ENCODE assay signal across 1 cellular context in genomic region chrX:153794897-153795816, GRCh38.
TF ChIP-seq lines count a peak whose summit lies in the region.

No MANE protein-coding gene starts in this region.

TF ChIP-seq in HepG2, 621 proteins besides CTCF, POLR2A, EP300 and RAD21 (continued from another document):
- no peak for TF ChIP-seq LRRFIP1 (CRISPR knock-in tag; conservative IDR thresholded peaks at IDR 0.05)
- no peak for TF ChIP-seq ZNF367 (CRISPR knock-in tag; IDR thresholded peaks at IDR 0.05; ENCODE audit: borderline replicate concordance)
- TF ChIP-seq, protein P1, sequence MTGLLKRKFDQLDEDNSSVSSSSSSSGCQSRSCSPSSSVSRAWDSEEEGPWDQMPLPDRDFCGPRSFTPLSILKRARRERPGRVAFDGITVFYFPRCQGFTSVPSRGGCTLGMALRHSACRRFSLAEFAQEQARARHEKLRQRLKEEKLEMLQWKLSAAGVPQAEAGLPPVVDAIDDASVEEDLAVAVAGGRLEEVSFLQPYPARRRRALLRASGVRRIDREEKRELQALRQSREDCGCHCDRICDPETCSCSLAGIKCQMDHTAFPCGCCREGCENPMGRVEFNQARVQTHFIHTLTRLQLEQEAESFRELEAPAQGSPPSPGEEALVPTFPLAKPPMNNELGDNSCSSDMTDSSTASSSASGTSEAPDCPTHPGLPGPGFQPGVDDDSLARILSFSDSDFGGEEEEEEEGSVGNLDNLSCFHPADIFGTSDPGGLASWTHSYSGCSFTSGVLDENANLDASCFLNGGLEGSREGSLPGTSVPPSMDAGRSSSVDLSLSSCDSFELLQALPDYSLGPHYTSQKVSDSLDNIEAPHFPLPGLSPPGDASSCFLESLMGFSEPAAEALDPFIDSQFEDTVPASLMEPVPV (CRISPR knock-in tag; IDR thresholded peaks at IDR 0.05): 0 out of 2 replicates have a peak, but pooled peaks have one; percentile 61
- TF ChIP-seq ZBTB21 (CRISPR knock-in tag; IDR thresholded peaks at IDR 0.05): no peak
- TF ChIP-seq STAG1 (CRISPR knock-in tag; IDR thresholded peaks at IDR 0.05): no peak
- TF ChIP-seq IRX3 (CRISPR knock-in tag; IDR thresholded peaks at IDR 0.05; ENCODE audit: borderline replicate concordance, low read depth): 0 out of 2 replicates have a peak, but pooled peaks have one; percentile 5
- no peak for TF ChIP-seq ZNF784 (CRISPR knock-in tag; IDR thresholded peaks at IDR 0.05; ENCODE audit: borderline replicate concordance)
- TF ChIP-seq, protein P2, sequence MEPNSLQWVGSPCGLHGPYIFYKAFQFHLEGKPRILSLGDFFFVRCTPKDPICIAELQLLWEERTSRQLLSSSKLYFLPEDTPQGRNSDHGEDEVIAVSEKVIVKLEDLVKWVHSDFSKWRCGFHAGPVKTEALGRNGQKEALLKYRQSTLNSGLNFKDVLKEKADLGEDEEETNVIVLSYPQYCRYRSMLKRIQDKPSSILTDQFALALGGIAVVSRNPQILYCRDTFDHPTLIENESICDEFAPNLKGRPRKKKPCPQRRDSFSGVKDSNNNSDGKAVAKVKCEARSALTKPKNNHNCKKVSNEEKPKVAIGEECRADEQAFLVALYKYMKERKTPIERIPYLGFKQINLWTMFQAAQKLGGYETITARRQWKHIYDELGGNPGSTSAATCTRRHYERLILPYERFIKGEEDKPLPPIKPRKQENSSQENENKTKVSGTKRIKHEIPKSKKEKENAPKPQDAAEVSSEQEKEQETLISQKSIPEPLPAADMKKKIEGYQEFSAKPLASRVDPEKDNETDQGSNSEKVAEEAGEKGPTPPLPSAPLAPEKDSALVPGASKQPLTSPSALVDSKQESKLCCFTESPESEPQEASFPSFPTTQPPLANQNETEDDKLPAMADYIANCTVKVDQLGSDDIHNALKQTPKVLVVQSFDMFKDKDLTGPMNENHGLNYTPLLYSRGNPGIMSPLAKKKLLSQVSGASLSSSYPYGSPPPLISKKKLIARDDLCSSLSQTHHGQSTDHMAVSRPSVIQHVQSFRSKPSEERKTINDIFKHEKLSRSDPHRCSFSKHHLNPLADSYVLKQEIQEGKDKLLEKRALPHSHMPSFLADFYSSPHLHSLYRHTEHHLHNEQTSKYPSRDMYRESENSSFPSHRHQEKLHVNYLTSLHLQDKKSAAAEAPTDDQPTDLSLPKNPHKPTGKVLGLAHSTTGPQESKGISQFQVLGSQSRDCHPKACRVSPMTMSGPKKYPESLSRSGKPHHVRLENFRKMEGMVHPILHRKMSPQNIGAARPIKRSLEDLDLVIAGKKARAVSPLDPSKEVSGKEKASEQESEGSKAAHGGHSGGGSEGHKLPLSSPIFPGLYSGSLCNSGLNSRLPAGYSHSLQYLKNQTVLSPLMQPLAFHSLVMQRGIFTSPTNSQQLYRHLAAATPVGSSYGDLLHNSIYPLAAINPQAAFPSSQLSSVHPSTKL (CRISPR knock-in tag; IDR thresholded peaks at IDR 0.05): no peak
- no peak for TF ChIP-seq POLR2G (IDR thresholded peaks at IDR 0.05; ENCODE audit: low read depth, low read length)
- TF ChIP-seq ZMYM2 (CRISPR knock-in tag; IDR thresholded peaks at IDR 0.05): no peak
- TF ChIP-seq HIVEP1 (CRISPR knock-in tag; IDR thresholded peaks at IDR 0.05): no peak
- TF ChIP-seq AKAP8 (CRISPR knock-in tag; IDR thresholded peaks at IDR 0.05): no peak
- TF ChIP-seq, protein P3, sequence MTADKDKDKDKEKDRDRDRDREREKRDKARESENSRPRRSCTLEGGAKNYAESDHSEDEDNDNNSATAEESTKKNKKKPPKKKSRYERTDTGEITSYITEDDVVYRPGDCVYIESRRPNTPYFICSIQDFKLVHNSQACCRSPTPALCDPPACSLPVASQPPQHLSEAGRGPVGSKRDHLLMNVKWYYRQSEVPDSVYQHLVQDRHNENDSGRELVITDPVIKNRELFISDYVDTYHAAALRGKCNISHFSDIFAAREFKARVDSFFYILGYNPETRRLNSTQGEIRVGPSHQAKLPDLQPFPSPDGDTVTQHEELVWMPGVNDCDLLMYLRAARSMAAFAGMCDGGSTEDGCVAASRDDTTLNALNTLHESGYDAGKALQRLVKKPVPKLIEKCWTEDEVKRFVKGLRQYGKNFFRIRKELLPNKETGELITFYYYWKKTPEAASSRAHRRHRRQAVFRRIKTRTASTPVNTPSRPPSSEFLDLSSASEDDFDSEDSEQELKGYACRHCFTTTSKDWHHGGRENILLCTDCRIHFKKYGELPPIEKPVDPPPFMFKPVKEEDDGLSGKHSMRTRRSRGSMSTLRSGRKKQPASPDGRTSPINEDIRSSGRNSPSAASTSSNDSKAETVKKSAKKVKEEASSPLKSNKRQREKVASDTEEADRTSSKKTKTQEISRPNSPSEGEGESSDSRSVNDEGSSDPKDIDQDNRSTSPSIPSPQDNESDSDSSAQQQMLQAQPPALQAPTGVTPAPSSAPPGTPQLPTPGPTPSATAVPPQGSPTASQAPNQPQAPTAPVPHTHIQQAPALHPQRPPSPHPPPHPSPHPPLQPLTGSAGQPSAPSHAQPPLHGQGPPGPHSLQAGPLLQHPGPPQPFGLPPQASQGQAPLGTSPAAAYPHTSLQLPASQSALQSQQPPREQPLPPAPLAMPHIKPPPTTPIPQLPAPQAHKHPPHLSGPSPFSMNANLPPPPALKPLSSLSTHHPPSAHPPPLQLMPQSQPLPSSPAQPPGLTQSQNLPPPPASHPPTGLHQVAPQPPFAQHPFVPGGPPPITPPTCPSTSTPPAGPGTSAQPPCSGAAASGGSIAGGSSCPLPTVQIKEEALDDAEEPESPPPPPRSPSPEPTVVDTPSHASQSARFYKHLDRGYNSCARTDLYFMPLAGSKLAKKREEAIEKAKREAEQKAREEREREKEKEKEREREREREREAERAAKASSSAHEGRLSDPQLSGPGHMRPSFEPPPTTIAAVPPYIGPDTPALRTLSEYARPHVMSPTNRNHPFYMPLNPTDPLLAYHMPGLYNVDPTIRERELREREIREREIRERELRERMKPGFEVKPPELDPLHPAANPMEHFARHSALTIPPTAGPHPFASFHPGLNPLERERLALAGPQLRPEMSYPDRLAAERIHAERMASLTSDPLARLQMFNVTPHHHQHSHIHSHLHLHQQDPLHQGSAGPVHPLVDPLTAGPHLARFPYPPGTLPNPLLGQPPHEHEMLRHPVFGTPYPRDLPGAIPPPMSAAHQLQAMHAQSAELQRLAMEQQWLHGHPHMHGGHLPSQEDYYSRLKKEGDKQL (CRISPR knock-in tag; IDR thresholded peaks at IDR 0.05; ENCODE audit: low read depth): no peak
TF ChIP-seq in HepG2: peak in this region for 14.
